In the genomic region with DNA sequence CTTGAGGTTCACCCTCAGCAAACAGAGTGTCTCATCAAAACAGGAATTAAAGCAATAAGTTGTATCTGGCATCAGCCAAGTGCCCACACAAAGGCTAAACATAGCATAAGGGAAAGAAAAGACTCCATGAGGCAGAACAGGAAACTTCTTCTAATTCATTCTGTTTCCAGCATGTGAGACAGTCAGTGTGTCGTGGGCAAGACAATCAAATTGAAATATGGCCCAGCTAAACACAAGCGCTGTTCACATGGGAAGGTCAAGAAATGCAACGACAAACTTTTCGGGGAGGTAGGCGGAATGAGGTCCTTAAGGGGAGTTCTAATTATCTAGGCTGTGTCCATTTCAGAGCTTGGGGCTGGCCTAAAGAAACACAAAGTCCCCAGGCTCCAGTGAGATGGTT, we compare ENCODE assay signal across 16 cellular contexts.
DNase-seq lines count a peak whose midpoint lies in the region; ATAC-seq and TF ChIP-seq lines count a peak whose summit lies in the region.
"Had no signal": no experiment of that assay in that cellular context is flagged by ENCODE, and none has a peak within 500 bp of the region (broad histone marks: within the 10 kb centered on the region; RNA-seq: fewer than 3 reads in every experiment).

No MANE protein-coding gene starts in this region.

- no peaks in the 10 kb centered on the region for H3K9me3 Mint-ChIP-seq in nephron
- H3K9me3 Mint-ChIP-seq: H9 had no signal

- H3K4me3 ChIP-seq in BLaER1 (no peak overlapping the region), esophagus muscularis mucosa (no peak overlapping the region)
- H3K4me3 ChIP-seq: A549 had no signal

- H3K9me3 ChIP-seq in BLaER1, result peaks cover 9% of the 10 kb centered on the region
- H3K9me3 ChIP-seq in esophagus muscularis mucosa, result peaks cover 0 to 4% (median 0%) of the 10 kb centered on the region in 4 donors
- H3K9me3 ChIP-seq: A549 had no signal

- no peak overlapping the region for H3K4me3 Mint-ChIP-seq in nephron
- H3K4me3 Mint-ChIP-seq: CD14-positive monocyte; CD4-positive, alpha-beta memory T cell; H9 had no signal

- DNase-seq in esophagus muscularis mucosa (ENCODE audit: extremely low spot score) (peak; percentile 53), superior temporal gyrus (ENCODE audit: extremely low spot score) (peak; percentile 28)
- no peak for DNase-seq in activated CD4-positive, alpha-beta T cell treated with anti-CD3 and anti-CD28 coated beads, Interleukin-2, amount 50 U/mL, for 1 hour
- DNase-seq: AML-193; CD4-positive, alpha-beta memory T cell; DMS 273 treated with DMSO at 0.1 percent for 48 hours; DMS53; H9 had no signal

- no peaks in the 10 kb centered on the region for H3K36me3 Mint-ChIP-seq in nephron (ENCODE audit: low read depth)
- H3K36me3 Mint-ChIP-seq: CD14-positive monocyte; CD4-positive, alpha-beta memory T cell had no signal

- H3K27me3 ChIP-seq in BLaER1 (no peaks in the 10 kb centered on the region), esophagus muscularis mucosa (no peaks in the 10 kb centered on the region)

- no peak for ATAC-seq in GM21360 (IDR thresholded peaks at IDR 0.05; ENCODE audit: unreplicated experiment)
- no peak for ATAC-seq in HG02840 (IDR thresholded peaks at IDR 0.05; ENCODE audit: low FRiP score, unreplicated experiment)
- ATAC-seq: A549 had no signal

- TF ChIP-seq POLR2A in esophagus muscularis mucosa (IDR thresholded peaks at IDR 0.05; ENCODE audit: low read depth), result no peak

- no peak for TF ChIP-seq CTCF in esophagus muscularis mucosa (IDR thresholded peaks at IDR 0.05)
- no peak for TF ChIP-seq CTCF in nephron (IDR thresholded peaks at IDR 0.05; ENCODE audit: unreplicated experiment in 3 of 3)

- intact Hi-C loops in esophagus muscularis mucosa (cut with DNase I), result no loop called here

- peak overlapping the region; percentile 30 for H3K4me2 ChIP-seq in BLaER1
- H3K4me2 ChIP-seq: A549 had no signal

- WGBS in esophagus muscularis mucosa, result 35% methylated on average over 5 of the region's 5 CpGs

- H3K27ac ChIP-seq in BLaER1 (no peak overlapping the region), esophagus muscularis mucosa (replicated peaks in 1 of 4) (no peak overlapping the region)
- H3K27ac ChIP-seq: 22Rv1, A549, HL-60 had no signal

- no peak overlapping the region for H3K9ac ChIP-seq in BLaER1

- H3K4me1 Mint-ChIP-seq in nephron, result peaks cover 11% of the 10 kb centered on the region
- H3K4me1 Mint-ChIP-seq: CD14-positive monocyte; CD4-positive, alpha-beta memory T cell had no signal

- TF ChIP-seq EP300 in esophagus muscularis mucosa (IDR thresholded peaks at IDR 0.05), result no peak

- no peaks in the 10 kb centered on the region for H4K20me1 ChIP-seq in BLaER1

- H3K27me3 Mint-ChIP-seq in nephron (ENCODE audit: low read depth), result peaks cover 4% of the 10 kb centered on the region

- no peaks in the 10 kb centered on the region for H3K36me3 ChIP-seq in BLaER1
- no peaks in the 10 kb centered on the region for H3K36me3 ChIP-seq in esophagus muscularis mucosa

- peak overlapping the region in 2 of 3 experiments; percentile 1 to 3 for H3K27ac Mint-ChIP-seq in nephron
- H3K27ac Mint-ChIP-seq: CD14-positive monocyte; CD4-positive, alpha-beta memory T cell; H9 had no signal

- peaks cover 10% of the 10 kb centered on the region for H3K4me1 ChIP-seq in BLaER1
- peaks cover 5 to 16% (median 9%) of the 10 kb centered on the region in 4 donors for H3K4me1 ChIP-seq in esophagus muscularis mucosa
- H3K4me1 ChIP-seq: A549 had no signal
